In genomic region chr9:134383148-134383547, GRCh38 we compare ENCODE assay signal across 31 cellular contexts. TPM values are rescaled to one million over a fixed set of nuclear protein-coding genes. Genes with fewer than 3 reads are reported as not detected.
DNase-seq lines count a peak whose midpoint lies in the region; ATAC-seq, FAIRE-seq and TF ChIP-seq lines count a peak whose summit lies in the region.
"Had no signal": no experiment of that assay in that cellular context is flagged by ENCODE, and none has a peak within 500 bp of the region (broad histone marks: within the 10 kb centered on the region; RNA-seq: fewer than 3 reads in every experiment).

No MANE protein-coding gene starts in this region.

- H3K9me2 ChIP-seq in hepatocyte (replicated peaks; ENCODE audit: insufficient read depth): no peaks in the 10 kb centered on the region

- no peak for TF ChIP-seq RAD21 in A549 (conservative IDR thresholded peaks at IDR 0.05 in 1 of 2, IDR thresholded peaks at IDR 0.05 in 1 of 2)

- no peak for TF ChIP-seq POLR2A in A549 (IDR thresholded peaks at IDR 0.05; ENCODE audit: low read length)
- no peak for TF ChIP-seq POLR2A in Peyer's patch (IDR thresholded peaks at IDR 0.05)

- H4K12ac ChIP-seq in trophoblast cell (ENCODE audit: low read depth, low read length): no peak overlapping the region

- H2BK5ac ChIP-seq in trophoblast cell (ENCODE audit: low read depth, low read length, poor library complexity): no peak overlapping the region

- ATAC-seq in A549: no peak
- ATAC-seq: activated naive CD4-positive, alpha-beta T cell treated with anti-CD3 and anti-CD28 coated beads, Interleukin-2, amount 50 U/mL, for 72 hours; GM12878; left cardiac atrium; Right ventricle myocardium inferior had no signal

- H2BK120ac ChIP-seq in trophoblast cell (ENCODE audit: insufficient read depth, low read length, poor library complexity): no peak overlapping the region

- no peak overlapping the region for H4K91ac ChIP-seq in trophoblast cell (ENCODE audit: low read depth, low read length)

- no peak overlapping the region for H3K23ac ChIP-seq in trophoblast cell (ENCODE audit: low read length)

- H3K36me3 ChIP-seq in Peyer's patch: no peaks in the 10 kb centered on the region
- H3K36me3 ChIP-seq in hepatocyte (replicated peaks; ENCODE audit: insufficient read depth, low read depth): no peaks in the 10 kb centered on the region
- H3K36me3 ChIP-seq in trophoblast cell (ENCODE audit: control insufficient read depth in 1 of 2, insufficient read depth in 2 of 2, low read length in 2 of 2): no peaks in the 10 kb centered on the region
- H3K36me3 ChIP-seq: upper lobe of left lung had no signal

- H4K8ac ChIP-seq in trophoblast cell (ENCODE audit: low read depth, low read length): no peak overlapping the region

- no peaks in the 10 kb centered on the region for H3K9me3 ChIP-seq in A549
- H3K9me3 ChIP-seq in Peyer's patch: no peaks in the 10 kb centered on the region
- no peaks in the 10 kb centered on the region for H3K9me3 ChIP-seq in hepatocyte (ENCODE audit: low read depth)
- H3K9me3 ChIP-seq in trophoblast cell (ENCODE audit: insufficient read depth, low read depth, low read length): no peaks in the 10 kb centered on the region
- H3K9me3 ChIP-seq: Caco-2, spleen, upper lobe of left lung had no signal

- H3K27ac ChIP-seq in A549: peak overlapping the region; percentile 93 to 97
- H3K27ac ChIP-seq in Peyer's patch: peak overlapping the region in 3 of 4 donors; percentile 56 to 90 (median 79)
- peak overlapping the region; percentile 94 for H3K27ac ChIP-seq in hepatocyte
- no peak overlapping the region for H3K27ac ChIP-seq in trophoblast cell (ENCODE audit: low read depth, low read length)

- H2AFZ ChIP-seq in hepatocyte: no peak overlapping the region
- H2AFZ ChIP-seq in trophoblast cell (ENCODE audit: insufficient read depth, low read length, poor library complexity): no peak overlapping the region

- TF ChIP-seq CTCF in A549 (IDR thresholded peaks at IDR 0.05) (no peak), Peyer's patch (IDR thresholded peaks at IDR 0.05) (no peak), hepatocyte (IDR thresholded peaks at IDR 0.05; ENCODE audit: poor library complexity) (no peak)

- H3K9ac ChIP-seq in trophoblast cell (ENCODE audit: low read length): no peak overlapping the region

- peak overlapping the region; percentile 32 for H3K4ac ChIP-seq in trophoblast cell (ENCODE audit: low read depth, low read length)

- H3K18ac ChIP-seq in trophoblast cell (ENCODE audit: low read length): no peak overlapping the region

- DNase-seq in A549 (ENCODE audit: low read depth in 1 of 2, low spot score in 1 of 2): no peak
- DNase-seq in Peyer's patch: no peak
- no peak for DNase-seq in hepatocyte (ENCODE audit: low spot score)
- DNase-seq in trophoblast cell: no peak
- DNase-seq in DMS53 treated with DMSO at 0.1 percent for 48 hours (lab: John Stamatoyannopoulos, UW; ENCODE audit: unreplicated experiment): no peak
- no peak for DNase-seq in CD1c-positive myeloid dendritic cell (ENCODE audit: extremely low spot score)
- no peak for DNase-seq in activated CD8-positive, alpha-beta memory T cell treated with anti-CD3 and anti-CD28 coated beads, Interleukin-2, amount 50 U/mL, for 48 hours
- no peak for DNase-seq in RKO (ENCODE audit: low spot score)
- DNase-seq: activated CD4-positive, alpha-beta T cell treated with anti-CD3 and anti-CD28 coated beads, Interleukin-2, amount 50 U/mL, for 48 hours; activated CD4-positive, CD25-positive, alpha-beta regulatory T cell; activated CD8-positive, alpha-beta memory T cell treated with anti-CD3 and anti-CD28 coated beads, Interleukin-2, amount 50 U/mL, for 4 hours; AML-193; aorta; Caco-2; caudate nucleus; dorsolateral prefrontal cortex; HCEC 1CT; left cardiac atrium; mesenchymal stem cell; naive B cell; NCI-H1092 treated with DMSO at 0.1 percent for 48 hours; NCI-H2029; NCI-H69; retina; spleen; stimulated activated CD4-positive, alpha-beta T cell treated with anti-CD3 and anti-CD28 coated beads, Interleukin-2, amount 100 ng/mL, for 48 hours; stimulated activated naive CD4-positive, alpha-beta T cell; upper lobe of left lung had no signal

- H3K79me2 ChIP-seq in hepatocyte (peaks cover 100% of the 10 kb centered on the region), trophoblast cell (ENCODE audit: control insufficient read depth, insufficient read depth, low read length, poor library complexity) (peaks cover 15% of the 10 kb centered on the region)

- H3K27me3 ChIP-seq in Peyer's patch: no peaks in the 10 kb centered on the region
- H3K27me3 ChIP-seq in hepatocyte: no peaks in the 10 kb centered on the region
- H3K27me3 ChIP-seq in trophoblast cell (ENCODE audit: insufficient read depth, low read length): no peaks in the 10 kb centered on the region
- H3K27me3 ChIP-seq: dorsolateral prefrontal cortex, spleen, upper lobe of left lung had no signal

- CTCF ChIA-PET in A549 (lab: Yijun Ruan, JAX): interaction anchor here (1.0 to 2.5 kb wide), 8 partner anchors 10 to 212 kb away, joined by 3 to 11 read pairs (median 5); no protein-coding TSS in a partner anchor

- no peaks in the 10 kb centered on the region for H3K79me1 ChIP-seq in trophoblast cell (ENCODE audit: low read length)

- no peak overlapping the region for H2AK5ac ChIP-seq in trophoblast cell (ENCODE audit: low read length)

- H3K4me3 ChIP-seq in A549: no peak overlapping the region
- peak overlapping the region in 1 of 4 donors; percentile 13 for H3K4me3 ChIP-seq in Peyer's patch
- no peak overlapping the region for H3K4me3 ChIP-seq in hepatocyte
- H3K4me3 ChIP-seq in trophoblast cell (ENCODE audit: low read depth, low read length): no peak overlapping the region
- H3K4me3 ChIP-seq: dorsolateral prefrontal cortex, GM12878, upper lobe of left lung had no signal

- WGBS in A549 (ENCODE audit: missing lambda C conversion rate): 92% methylated on average over 6 of the region's 6 CpGs
- WGBS in hepatocyte (ENCODE audit: low lambda C conversion rate, missing lambda C conversion rate): 94% methylated on average over 6 of the region's 6 CpGs
- no CpG with 5 or more reads among the region's 6 CpGs for WGBS in trophoblast cell (ENCODE audit: extremely low coverage, insufficient coverage, insufficient read length)

- no peak overlapping the region for H3K14ac ChIP-seq in trophoblast cell (ENCODE audit: low read length)

- H2BK12ac ChIP-seq in trophoblast cell (ENCODE audit: low read length): no peak overlapping the region

- POLR2A ChIA-PET in A549 (lab: Yijun Ruan, JAX): interaction anchor here (1.0 kb wide), 1 partner anchor 24 kb away, joined by 5 read pairs; no protein-coding TSS in a partner anchor

- no peak for TF ChIP-seq EP300 in A549 (IDR thresholded peaks at IDR 0.05)

- peaks cover 95% of the 10 kb centered on the region for H3K4me1 ChIP-seq in A549
- H3K4me1 ChIP-seq in Peyer's patch: peaks cover 3 to 99% (median 24%) of the 10 kb centered on the region in 4 donors
- peaks cover 72% of the 10 kb centered on the region for H3K4me1 ChIP-seq in hepatocyte (ENCODE audit: insufficient read depth)
- H3K4me1 ChIP-seq in trophoblast cell (ENCODE audit: control insufficient read depth in 1 of 2, insufficient read depth in 2 of 2, low read length in 2 of 2): peaks cover 3 to 8% of the 10 kb centered on the region in 2 experiments

- H3K4me2 ChIP-seq in A549 (peak overlapping the region; percentile 18; the same call in 2 of the 3 replicates), hepatocyte (peak overlapping the region; percentile 65), trophoblast cell (ENCODE audit: low read length) (no peak overlapping the region)

- H4K20me1 ChIP-seq in hepatocyte (ENCODE audit: insufficient read depth, poor library complexity, severe bottlenecking): peaks cover 98% of the 10 kb centered on the region

- FAIRE-seq in A549 (lab: Jason Lieb, UNC): no peak
- FAIRE-seq: GM12878 had no signal

TF ChIP-seq in A549, 52 proteins besides CTCF, POLR2A, EP300 and RAD21:
- no peak for TF ChIP-seq TFCP2L1 (CRISPR knock-in tag; IDR thresholded peaks at IDR 0.05)
TF ChIP-seq in A549: peak in this region for 0.

RNA-seq across cellular contexts. Expression of gene RXRA, which starts 56.9 kb away (rescaled TPM):
- polyA plus RNA-seq in A549 (2011; rRNA removed) (6.6 and 10.2 TPM in 2 replicates), A549 (2017; fragmentation: RNase III; extraction: RNeasy Plus Mini Kit Qiagen cat#74134 plus additional on column Dnase treatment) (22.0 to 23.9 TPM (median 22.5 TPM) in 3 replicates), hepatocyte (34.3 and 41.6 TPM in 2 replicates)
- 16.7 and 21.8 TPM in 2 replicates for polyA plus RNA-seq in A549 (2012; cell fraction: cytosol; rRNA removed)
- polyA plus RNA-seq in A549 (2012; cell fraction: nucleus; rRNA removed): 25.5 and 28.7 TPM in 2 replicates
- 8.2 and 12.5 TPM in 2 replicates for polyA minus RNA-seq in A549 (2011; rRNA and poly(A)+ RNA removed)
- total RNA-seq in Peyer's patch (10 to 100 TPM; 54.5 to 83.6 (median 65.4) TPM), hepatocyte (32.5 and 35.9 TPM in 2 replicates)
- 31.7 and 33.2 TPM in 2 replicates for polyA plus RNA-seq in trophoblast cell (2013)
